20 cellular contexts compared by ENCODE assay signal in genomic region chr4:40829586-40829985, GRCh38.
DNase-seq lines count a peak whose midpoint lies in the region; ATAC-seq and TF ChIP-seq lines count a peak whose summit lies in the region.
"Had no signal": no experiment of that assay in that cellular context is flagged by ENCODE, and none has a peak within 500 bp of the region (broad histone marks: within the 10 kb centered on the region; RNA-seq: fewer than 3 reads in every experiment).

No MANE protein-coding gene starts in this region.

- DNase-seq in IMR-90: no peak
- peak; percentile 77 for DNase-seq in NB4 (ENCODE audit: low read depth)
- peak in 1 of 2 donors; percentile 52 for DNase-seq in left lung
- no peak for DNase-seq in sciatic nerve (ENCODE audit: low spot score)
- no peak for DNase-seq in uterus
- no peak for DNase-seq in BE2C
- DNase-seq: Calu3; CD8-positive, alpha-beta memory T cell; DMS153; GOT3; NCI-H1417 treated with DMSO at 0.1 percent for 48 hours; NCI-H187 treated with DMSO at 0.1 percent for 48 hours; NCI-H2107; NCI-H446 treated with DMSO at 0.1 percent for 48 hours; NCI-H526 treated with DMSO at 0.1 percent for 48 hours; OCI-M1 had no signal

- H3K9ac ChIP-seq in IMR-90 (ENCODE audit: low read depth, low read length): no peak overlapping the region
- H3K9ac ChIP-seq: BLaER1 had no signal

- H3K9me3 ChIP-seq in IMR-90 (ENCODE audit: control insufficient read depth, insufficient read depth, low read length) (no peaks in the 10 kb centered on the region), left lung (no peaks in the 10 kb centered on the region), uterus (no peaks in the 10 kb centered on the region), BE2C (no peaks in the 10 kb centered on the region)

- WGBS in IMR-90 (ENCODE audit: extremely low coverage in 2 of 2, insufficient read length in 1 of 2), 2 experiments: no CpG with 5 or more reads among the region's 4 CpGs

- TF ChIP-seq POLR2A in IMR-90 (IDR thresholded peaks at IDR 0.05; ENCODE audit: low read depth, low read length): no peak
- no peak for TF ChIP-seq POLR2A in NB4 (IDR thresholded peaks at IDR 0.05; ENCODE audit: extremely low read depth, insufficient read length)
- TF ChIP-seq POLR2A in uterus (IDR thresholded peaks at IDR 0.05): no peak

- H4K20me1 ChIP-seq in IMR-90 (ENCODE audit: insufficient read depth, low read length): no peaks in the 10 kb centered on the region

- CTCF ChIA-PET in IMR-90 (lab: Yijun Ruan, JAX): interaction anchor here (1.4 kb wide), 1 partner anchor 12 kb away, joined by 4 read pairs; no protein-coding TSS in a partner anchor

- in situ Hi-C loops in IMR-90 (cut with MboI; ENCODE audit: low sequenced_read_pairs): no loop called here

- ATAC-seq in IMR-90 (ENCODE audit: low read depth) (no peak), left lung (peak; percentile 69), sciatic nerve (peak; percentile 38), GM18907 (IDR thresholded peaks at IDR 0.05; ENCODE audit: unreplicated experiment) (no peak), HG02623 (IDR thresholded peaks at IDR 0.05; ENCODE audit: unreplicated experiment) (no peak)
- ATAC-seq: HCT116 had no signal

- no TSS peak for BruUV-seq in IMR-90 (replicated peaks; lab: Mats Ljungman, UMichigan)

- TF ChIP-seq RAD21 in IMR-90 (IDR thresholded peaks at IDR 0.05; ENCODE audit: low read length): no peak

- no peak overlapping the region for H2BK120ac ChIP-seq in IMR-90 (ENCODE audit: low read depth, low read length)

- H3K79me1 ChIP-seq in IMR-90 (ENCODE audit: low read depth in 1 of 2, low read length in 2 of 2): no peaks in the 10 kb centered on the region

- POLR2A ChIA-PET in IMR-90 (lab: Charles Lee; ENCODE audit: unreplicated experiment): no interaction called here

- dilution Hi-C loops in IMR-90 (cut with HindIII; ENCODE audit: low sequenced_read_pairs, unreplicated experiment): no loop called here

- H2AK9ac ChIP-seq in IMR-90 (replicated peaks; ENCODE audit: low read depth, low read length, poor library complexity): peak overlapping the region; percentile 50

- no peak overlapping the region for H4K91ac ChIP-seq in IMR-90 (ENCODE audit: insufficient read depth, low read depth, low read length)

- H3K27me3 ChIP-seq in IMR-90 (ENCODE audit: control insufficient read depth, insufficient read depth, low read length) (no peaks in the 10 kb centered on the region), left lung (no peaks in the 10 kb centered on the region), uterus (no peaks in the 10 kb centered on the region), BE2C (no peaks in the 10 kb centered on the region)
- H3K27me3 ChIP-seq: BLaER1 had no signal

- H3K4me3 ChIP-seq in IMR-90 (ENCODE audit: insufficient read depth, low read depth, low read length) (no peak overlapping the region), NB4 (ENCODE audit: low read depth, low read length) (no peak overlapping the region), left lung (no peak overlapping the region), uterus (no peak overlapping the region), BE2C (ENCODE audit: low read depth, low read length) (no peak overlapping the region)
- H3K4me3 ChIP-seq: BLaER1 had no signal

- H2BK5ac ChIP-seq in IMR-90 (ENCODE audit: low read depth, low read length, poor library complexity, severe bottlenecking): no peak overlapping the region

- H2AK5ac ChIP-seq in IMR-90 (ENCODE audit: low read depth, low read length): no peak overlapping the region

- H3K36me3 ChIP-seq in IMR-90 (ENCODE audit: control insufficient read depth, insufficient read depth, low read length): peaks cover 14% of the 10 kb centered on the region; the same call in 1 of the 2 replicates
- peaks cover 0 to 31% of the 10 kb centered on the region in 2 donors for H3K36me3 ChIP-seq in left lung
- H3K36me3 ChIP-seq in uterus: no peaks in the 10 kb centered on the region
- H3K36me3 ChIP-seq in BE2C: no peaks in the 10 kb centered on the region

- H3K4me2 ChIP-seq in IMR-90 (ENCODE audit: low read depth, low read length): no peak overlapping the region
- H3K4me2 ChIP-seq: BLaER1 had no signal

- H3K14ac ChIP-seq in IMR-90 (replicated peaks; ENCODE audit: low read depth, low read length): no peak overlapping the region

- peaks cover 10% of the 10 kb centered on the region; the same call in 1 of the 2 replicates for H3K9me1 ChIP-seq in IMR-90 (ENCODE audit: insufficient read depth, low read length)

- no peak overlapping the region for H4K5ac ChIP-seq in IMR-90 (ENCODE audit: low read depth, low read length)

- H3K23ac ChIP-seq in IMR-90 (ENCODE audit: low read depth, low read length): no peak overlapping the region

- no peak overlapping the region for H2BK15ac ChIP-seq in IMR-90 (ENCODE audit: low read depth, low read length)

- H3K18ac ChIP-seq in IMR-90 (ENCODE audit: low read depth, low read length): no peak overlapping the region

- TF ChIP-seq CTCF in IMR-90 (conservative IDR thresholded peaks at IDR 0.05; ENCODE audit: low read depth, low read length) (no peak), NB4 (IDR thresholded peaks at IDR 0.05; ENCODE audit: low read depth, low read length) (no peak), left lung (IDR thresholded peaks at IDR 0.05) (no peak), uterus (IDR thresholded peaks at IDR 0.05) (no peak), BE2C (IDR thresholded peaks at IDR 0.05; ENCODE audit: low read depth, low read length) (no peak)

- intact Hi-C loops in IMR-90 (cut with micrococcal nuclease) (no loop called here), left lung (cut with DNase I) (no loop called here), sciatic nerve (cut with DNase I) (no loop called here), uterus (cut with DNase I; ENCODE audit: low total_unique reads) (no loop called here)

- H3K56ac ChIP-seq in IMR-90 (ENCODE audit: extremely low read depth, insufficient read depth, low read length): no peak overlapping the region

- no peak overlapping the region for H2AFZ ChIP-seq in IMR-90 (replicated peaks; ENCODE audit: low read length, poor library complexity)

- H2BK20ac ChIP-seq in IMR-90 (ENCODE audit: low read depth, low read length): no peak overlapping the region

- H3K27ac ChIP-seq in IMR-90 (ENCODE audit: insufficient read depth, low read length) (no peak overlapping the region), left lung (peak overlapping the region in 1 of 2 donors; percentile 41), uterus (no peak overlapping the region)
- H3K27ac ChIP-seq: BLaER1 had no signal

- no peak overlapping the region for H3K4ac ChIP-seq in IMR-90 (ENCODE audit: low read depth, low read length)

- H3K4me1 ChIP-seq in IMR-90 (ENCODE audit: control insufficient read depth, insufficient read depth, low read length) (no peaks in the 10 kb centered on the region), left lung (peaks cover 0 to 12% of the 10 kb centered on the region in 2 donors), uterus (no peaks in the 10 kb centered on the region), BE2C (no peaks in the 10 kb centered on the region)

- H4K8ac ChIP-seq in IMR-90 (ENCODE audit: low read depth in 2 of 2, low read length in 2 of 2): no peak overlapping the region

TF ChIP-seq in IMR-90, 13 proteins besides CTCF, POLR2A, EP300 and RAD21:
- TF ChIP-seq SMC3 (IDR thresholded peaks at IDR 0.05; ENCODE audit: low read depth, low read length) (no peak), FOS (IDR thresholded peaks at IDR 0.05; ENCODE audit: low read depth, low read length) (no peak), RFX5 (IDR thresholded peaks at IDR 0.05; ENCODE audit: low read depth, low read length) (no peak), ELK1 (IDR thresholded peaks at IDR 0.05; ENCODE audit: borderline replicate concordance, low read depth, low read length) (no peak), BHLHE40 (IDR thresholded peaks at IDR 0.05; ENCODE audit: low read depth, low read length) (no peak), CEBPB (IDR thresholded peaks at IDR 0.05; ENCODE audit: low read depth, low read length) (no peak), MAFK (IDR thresholded peaks at IDR 0.05; ENCODE audit: low read depth, low read length) (no peak), MAZ (IDR thresholded peaks at IDR 0.05; ENCODE audit: borderline replicate concordance, low read depth, low read length) (no peak)
- TF ChIP-seq, protein P1, sequence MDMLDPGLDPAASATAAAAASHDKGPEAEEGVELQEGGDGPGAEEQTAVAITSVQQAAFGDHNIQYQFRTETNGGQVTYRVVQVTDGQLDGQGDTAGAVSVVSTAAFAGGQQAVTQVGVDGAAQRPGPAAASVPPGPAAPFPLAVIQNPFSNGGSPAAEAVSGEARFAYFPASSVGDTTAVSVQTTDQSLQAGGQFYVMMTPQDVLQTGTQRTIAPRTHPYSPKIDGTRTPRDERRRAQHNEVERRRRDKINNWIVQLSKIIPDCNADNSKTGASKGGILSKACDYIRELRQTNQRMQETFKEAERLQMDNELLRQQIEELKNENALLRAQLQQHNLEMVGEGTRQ (IDR thresholded peaks at IDR 0.05; ENCODE audit: low read depth, low read length): no peak

Comparison
In these comparisons a context has a peak if more than half of its experiments do, and no peak if none do; other contexts are left out.
1. ATAC-seq: peak in left lung (single experiment) and sciatic nerve (single experiment); none in IMR-90 (single experiment), GM18907 (single experiment) and HG02623 (single experiment).